9 cellular contexts compared by ENCODE assay signal in the genomic region with DNA sequence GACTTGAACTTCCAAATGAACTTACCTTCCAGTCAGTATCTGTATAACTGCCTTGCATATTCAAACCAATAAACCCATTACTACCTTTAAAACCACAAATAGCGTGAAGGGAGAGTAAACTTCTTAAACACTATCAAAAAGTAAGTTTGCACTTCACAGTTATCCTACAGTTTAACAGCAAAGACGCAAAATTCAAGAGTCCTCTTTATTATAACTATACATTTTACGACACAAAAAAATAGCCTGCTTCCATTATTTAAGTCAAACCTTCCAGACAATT. TPM values are rescaled to one million over a fixed set of nuclear protein-coding genes. Genes with fewer than 3 reads are reported as not detected.
DNase-seq lines count a peak whose midpoint lies in the region; ATAC-seq and TF ChIP-seq lines count a peak whose summit lies in the region.
"Had no signal": no experiment of that assay in that cellular context is flagged by ENCODE, and none has a peak within 500 bp of the region (broad histone marks: within the 10 kb centered on the region; RNA-seq: fewer than 3 reads in every experiment).

No MANE protein-coding gene starts in this region.

- H3K9me3 Mint-ChIP-seq in activated naive CD8-positive, alpha-beta T cell treated with anti-CD3 and anti-CD28 coated beads, Interleukin-2, amount 50 U/mL, for 24 hours = no peaks in the 10 kb centered on the region

- no peaks in the 10 kb centered on the region for H3K36me3 ChIP-seq in HEK293 (ENCODE audit: control insufficient read depth in 2 of 2, insufficient read depth in 1 of 2, low read length in 2 of 2)
- no peaks in the 10 kb centered on the region for H3K36me3 ChIP-seq in lower lobe of right lung

- peak overlapping the region; percentile 78 for H3K4me3 ChIP-seq in AG09309 (ENCODE audit: control insufficient read depth, low read depth, low read length)
- H3K4me3 ChIP-seq in HEK293 (ENCODE audit: low read depth, low read length) = peak overlapping the region; percentile 90
- peak overlapping the region; percentile 84 for H3K4me3 ChIP-seq in lower lobe of right lung

- H3K27me3 ChIP-seq in lower lobe of right lung (ENCODE audit: low read depth) = no peaks in the 10 kb centered on the region

- H3K36me3 Mint-ChIP-seq in activated naive CD8-positive, alpha-beta T cell treated with anti-CD3 and anti-CD28 coated beads, Interleukin-2, amount 50 U/mL, for 24 hours (ENCODE audit: low read depth) = peaks cover 2% of the 10 kb centered on the region

- H3K4me1 ChIP-seq in HEK293 (ENCODE audit: control insufficient read depth, insufficient read depth, low read length) (0 out of 2 replicates have a peak, but pooled peaks cover 2% of the 10 kb centered on the region), lower lobe of right lung (peaks cover 46% of the 10 kb centered on the region)

- H3K9me3 ChIP-seq in HEK293 (ENCODE audit: control insufficient read depth, insufficient read depth, low read depth, low read length) (no peaks in the 10 kb centered on the region), lower lobe of right lung (no peaks in the 10 kb centered on the region)

- H3K4me1 Mint-ChIP-seq in activated naive CD8-positive, alpha-beta T cell treated with anti-CD3 and anti-CD28 coated beads, Interleukin-2, amount 50 U/mL, for 24 hours = peaks cover 56% of the 10 kb centered on the region

- H3K27me3 Mint-ChIP-seq in activated naive CD8-positive, alpha-beta T cell treated with anti-CD3 and anti-CD28 coated beads, Interleukin-2, amount 50 U/mL, for 24 hours = no peaks in the 10 kb centered on the region

- TF ChIP-seq CTCF in AG09309 (IDR thresholded peaks at IDR 0.05; ENCODE audit: control insufficient read depth, insufficient read depth, low read depth, low read length, missing control alignments) (no peak), HEK293 (tag by site-specific recombination; IDR thresholded peaks at IDR 0.05) (no peak), lower lobe of right lung (IDR thresholded peaks at IDR 0.05) (no peak)

- no peak for DNase-seq in AG09309 (ENCODE audit: low read depth)
- DNase-seq in activated naive CD8-positive, alpha-beta T cell treated with anti-CD3 and anti-CD28 coated beads, Interleukin-2, amount 50 U/mL, for 24 hours = no peak
- no peak for DNase-seq in lower lobe of right lung
- no peak for DNase-seq in ureter (ENCODE audit: low spot score)
- no peak for DNase-seq in GM03348 (ENCODE audit: low spot score)
- DNase-seq in HPDE6-E6E7 (ENCODE audit: extremely low spot score) = no peak
- no peak for DNase-seq in hippocampal formation (lab: John Stamatoyannopoulos, UW)
- DNase-seq: NCI-H524 treated with DMSO at 0.1 percent for 48 hours had no signal

- H3K27ac ChIP-seq in HEK293 (ENCODE audit: extremely low read depth, low read depth, low read length) = no peak overlapping the region
- H3K27ac ChIP-seq in lower lobe of right lung = no peak overlapping the region

- H3K4me3 Mint-ChIP-seq in activated naive CD8-positive, alpha-beta T cell treated with anti-CD3 and anti-CD28 coated beads, Interleukin-2, amount 50 U/mL, for 24 hours = peak overlapping the region; percentile 95

- peak overlapping the region; percentile 91 for H3K27ac Mint-ChIP-seq in activated naive CD8-positive, alpha-beta T cell treated with anti-CD3 and anti-CD28 coated beads, Interleukin-2, amount 50 U/mL, for 24 hours

- intact Hi-C loops in lower lobe of right lung (cut with DNase I) = no loop called here

- no peak for ATAC-seq in activated naive CD8-positive, alpha-beta T cell treated with anti-CD3 and anti-CD28 coated beads, Interleukin-2, amount 50 U/mL, for 24 hours
- ATAC-seq in lower lobe of right lung = no peak

- POLR2A ChIA-PET in HEK293 (lab: Yijun Ruan, JAX) = interaction anchor here (0.6 kb wide), 1 partner anchor 415 kb away, joined by 3 read pairs; no protein-coding TSS in a partner anchor

- CTCF ChIA-PET in HEK293 (lab: Yijun Ruan, JAX) = interaction anchor here (1.0 kb wide), 1 partner anchor 29 kb away, joined by 3 read pairs; no protein-coding TSS in a partner anchor

TF ChIP-seq in HEK293, 187 proteins besides CTCF, POLR2A, EP300 and RAD21:
- TF ChIP-seq, protein P1, sequence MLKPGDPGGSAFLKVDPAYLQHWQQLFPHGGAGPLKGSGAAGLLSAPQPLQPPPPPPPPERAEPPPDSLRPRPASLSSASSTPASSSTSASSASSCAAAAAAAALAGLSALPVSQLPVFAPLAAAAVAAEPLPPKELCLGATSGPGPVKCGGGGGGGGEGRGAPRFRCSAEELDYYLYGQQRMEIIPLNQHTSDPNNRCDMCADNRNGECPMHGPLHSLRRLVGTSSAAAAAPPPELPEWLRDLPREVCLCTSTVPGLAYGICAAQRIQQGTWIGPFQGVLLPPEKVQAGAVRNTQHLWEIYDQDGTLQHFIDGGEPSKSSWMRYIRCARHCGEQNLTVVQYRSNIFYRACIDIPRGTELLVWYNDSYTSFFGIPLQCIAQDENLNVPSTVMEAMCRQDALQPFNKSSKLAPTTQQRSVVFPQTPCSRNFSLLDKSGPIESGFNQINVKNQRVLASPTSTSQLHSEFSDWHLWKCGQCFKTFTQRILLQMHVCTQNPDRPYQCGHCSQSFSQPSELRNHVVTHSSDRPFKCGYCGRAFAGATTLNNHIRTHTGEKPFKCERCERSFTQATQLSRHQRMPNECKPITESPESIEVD (tag by site-specific recombination; IDR thresholded peaks at IDR 0.05) = peak; percentile 74
- TF ChIP-seq ZEB2 (tag by site-specific recombination; IDR thresholded peaks at IDR 0.05) (no peak), GLI4 (tag by site-specific recombination; IDR thresholded peaks at IDR 0.05) (no peak), ZNF530 (tag by site-specific recombination; IDR thresholded peaks at IDR 0.05; ENCODE audit: low read depth) (no peak), ZNF610 (tag by site-specific recombination; IDR thresholded peaks at IDR 0.05; ENCODE audit: borderline replicate concordance) (no peak), ZFP69B (tag by site-specific recombination; IDR thresholded peaks at IDR 0.05) (no peak), PRDM10 (tag by site-specific recombination; IDR thresholded peaks at IDR 0.05) (no peak)
TF ChIP-seq in HEK293: peak in this region for 1.

RNA-seq across cellular contexts. Expression of gene PTBP3, which starts 1.8 kb away (rescaled TPM):
- total RNA-seq in lower lobe of right lung = 94.9 TPM
- 136 TPM for total RNA-seq in ureter

RNA-seq across cellular contexts. Expression of gene HSDL2, which starts 48.3 kb away (rescaled TPM):
- total RNA-seq in lower lobe of right lung (55.3 TPM), ureter (61.4 TPM)
